ENCODE assay signal across 13 cellular contexts in the genomic region with DNA sequence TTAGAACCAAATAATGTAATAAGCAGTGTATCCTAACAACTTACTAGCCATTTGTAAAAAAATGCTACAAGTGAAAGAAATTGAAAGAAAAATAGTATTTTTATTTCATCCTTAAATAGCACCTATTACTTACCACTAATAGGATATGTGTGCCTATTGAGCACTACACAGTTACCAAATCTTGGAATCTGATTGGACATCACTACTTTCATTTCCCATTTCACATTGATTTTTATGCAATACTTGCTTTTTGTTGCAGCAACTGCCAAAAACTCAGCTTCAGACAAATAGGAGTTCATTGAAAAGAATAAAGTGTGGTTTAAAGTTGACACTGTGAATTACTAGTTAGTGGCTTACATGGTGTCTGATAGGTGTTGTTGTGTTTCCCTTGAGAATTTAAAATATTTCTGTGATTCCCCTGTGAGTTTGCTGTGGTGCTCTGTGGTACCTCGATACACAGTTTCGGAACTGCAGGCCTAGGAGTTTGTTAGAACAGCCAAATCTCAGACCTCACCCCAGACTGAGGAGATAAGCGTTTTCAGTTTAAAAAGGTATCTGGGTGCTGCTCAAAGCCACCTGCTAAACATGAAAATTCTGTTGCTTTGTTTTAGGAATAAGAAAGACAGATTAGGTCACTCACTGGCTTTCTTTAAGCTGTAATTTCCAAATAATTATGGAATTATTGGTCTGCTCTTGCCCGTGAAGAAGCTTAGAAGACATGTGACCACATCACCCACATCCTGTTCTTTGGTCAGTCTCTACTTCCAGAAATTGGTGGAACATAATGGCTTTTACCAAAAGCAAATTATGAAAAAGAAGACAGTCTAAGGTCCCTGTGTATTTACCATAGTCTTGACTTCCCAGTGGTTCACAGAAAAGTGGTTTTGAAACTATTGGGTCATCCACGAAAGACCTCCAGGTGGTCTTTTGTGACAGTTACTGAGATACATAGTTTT.
DNase-seq lines count a peak whose midpoint lies in the region; ATAC-seq and TF ChIP-seq lines count a peak whose summit lies in the region.
"Had no signal": no experiment of that assay in that cellular context is flagged by ENCODE, and none has a peak within 500 bp of the region (broad histone marks: within the 10 kb centered on the region; RNA-seq: fewer than 3 reads in every experiment).

No MANE protein-coding gene starts in this region.

- H3K4me1 Mint-ChIP-seq in activated CD8-positive, alpha-beta memory T cell treated with anti-CD3 and anti-CD28 coated beads, Interleukin-2, amount 10 ng/mL, durations not matched to agents 7 days and 5 days = peaks cover 9% of the 10 kb centered on the region

- H3K36me3 Mint-ChIP-seq in activated CD8-positive, alpha-beta memory T cell treated with anti-CD3 and anti-CD28 coated beads, Interleukin-2, amount 10 ng/mL, durations not matched to agents 7 days and 5 days = no peaks in the 10 kb centered on the region

- peaks cover 6% of the 10 kb centered on the region for H3K27me3 ChIP-seq in adrenal gland
- H3K27me3 ChIP-seq: ascending aorta, thyroid gland had no signal

- H3K27ac ChIP-seq in adrenal gland = no peak overlapping the region
- H3K27ac ChIP-seq: ascending aorta, thyroid gland had no signal

- H3K27me3 Mint-ChIP-seq in activated CD8-positive, alpha-beta memory T cell treated with anti-CD3 and anti-CD28 coated beads, Interleukin-2, amount 10 ng/mL, durations not matched to agents 7 days and 5 days = no peaks in the 10 kb centered on the region

- WGBS in adrenal gland, 4 donors = 71 to 87% (median 78%) methylated on average over 5 of the region's 5 CpGs

- TF ChIP-seq POLR2A in adrenal gland (IDR thresholded peaks at IDR 0.05) = no peak

- H3K9me3 Mint-ChIP-seq in activated CD8-positive, alpha-beta memory T cell treated with anti-CD3 and anti-CD28 coated beads, Interleukin-2, amount 10 ng/mL, durations not matched to agents 7 days and 5 days (ENCODE audit: low read depth) = no peaks in the 10 kb centered on the region

- H3K4me3 ChIP-seq in adrenal gland = no peak overlapping the region
- H3K4me3 ChIP-seq: ascending aorta, thyroid gland had no signal

- peaks cover 0 to 8% (median 0%) of the 10 kb centered on the region in 3 donors for H3K9me3 ChIP-seq in adrenal gland (replicated peaks in 1 of 3)
- H3K9me3 ChIP-seq: ascending aorta, thyroid gland had no signal

- peak overlapping the region; percentile 57 for H3K27ac Mint-ChIP-seq in activated CD8-positive, alpha-beta memory T cell treated with anti-CD3 and anti-CD28 coated beads, Interleukin-2, amount 10 ng/mL, durations not matched to agents 7 days and 5 days

- H3K4me1 ChIP-seq in adrenal gland (replicated peaks in 1 of 2) = peaks cover 0 to 3% of the 10 kb centered on the region in 2 donors
- H3K4me1 ChIP-seq: ascending aorta, thyroid gland had no signal

- CTCF ChIA-PET in activated CD8-positive, alpha-beta memory T cell treated with anti-CD3 and anti-CD28 coated beads, Interleukin-2, amount 10 ng/mL, durations not matched to agents 7 days and 5 days (lab: Charles Lee) = no interaction called here

- no peaks in the 10 kb centered on the region for H3K36me3 ChIP-seq in adrenal gland (replicated peaks in 1 of 2)
- H3K36me3 ChIP-seq: ascending aorta, thyroid gland had no signal

- TF ChIP-seq CTCF in adrenal gland (IDR thresholded peaks at IDR 0.05) = no peak

- no peak overlapping the region for H3K4me3 Mint-ChIP-seq in activated CD8-positive, alpha-beta memory T cell treated with anti-CD3 and anti-CD28 coated beads, Interleukin-2, amount 10 ng/mL, durations not matched to agents 7 days and 5 days

- ATAC-seq in activated CD8-positive, alpha-beta memory T cell treated with anti-CD3 and anti-CD28 coated beads, Interleukin-2, amount 10 ng/mL, durations not matched to agents 7 days and 5 days = no peak
- ATAC-seq in HG02798 (IDR thresholded peaks at IDR 0.05; ENCODE audit: poor library complexity, unreplicated experiment) = peak; percentile 92
- ATAC-seq in HG03558 (IDR thresholded peaks at IDR 0.05; ENCODE audit: extremely low read depth, unreplicated experiment) = peak; percentile 76

- intact Hi-C loops in adrenal gland (cut with DNase I) = no loop called here

- DNase-seq in activated CD8-positive, alpha-beta memory T cell treated with anti-CD3 and anti-CD28 coated beads, Interleukin-2, amount 10 ng/mL, durations not matched to agents 7 days and 5 days = no peak
- no peak for DNase-seq in activated CD8-positive, alpha-beta memory T cell treated with anti-CD3 and anti-CD28 coated beads for 24 hours
- DNase-seq in NCI-H1436 treated with DMSO at 0.1 percent for 48 hours (lab: John Stamatoyannopoulos, UW) = no peak
- no peak for DNase-seq in effector CD4-positive, alpha-beta T cell
- no peak for DNase-seq in SKM-1 treated with dmso at 0.1 percent for 144 hours (lab: John Stamatoyannopoulos, UW; ENCODE audit: unreplicated experiment)
- DNase-seq in adrenal gland = no peak
- DNase-seq: activated CD4-positive, alpha-beta T cell treated with anti-CD3 and anti-CD28 coated beads, Interleukin-2, amount 50 U/mL, for 1 hour; SHP77 treated with DMSO at 0.1 percent for 48 hours; stimulated activated CD4-positive, alpha-beta T cell treated with anti-CD3 and anti-CD28 coated beads, Interleukin-2, amount 100 ng/mL, for 48 hours; thyroid gland had no signal
